Comparison of ENCODE assay signal across 8 cellular contexts in genomic region chr21:43718872-43719747, GRCh38. TPM values are rescaled to one million over a fixed set of nuclear protein-coding genes. Genes with fewer than 3 reads are reported as not detected.
DNase-seq lines count a peak whose midpoint lies in the region; ATAC-seq and TF ChIP-seq lines count a peak whose summit lies in the region.

TSS of gene PDXK (plus strand) at chr21:43719129. CDS start at chr21:43719295, 166 bp downstream.

- peak within 1 kb of the TSS; percentile 71 for H3K4me3 Mint-ChIP-seq in WTC11

- peak; percentile 78 for DNase-seq in NK-92 treated with Interleukin-12 subunit alpha and Interleukin-12 subunit beta, amount 100 ng/mL, for 24 hours (lab: John Stamatoyannopoulos, UW)
- no peak for DNase-seq in NK-92 (lab: John Stamatoyannopoulos, UW; ENCODE audit: unreplicated experiment)
- DNase-seq in NCI-H2171 (lab: John Stamatoyannopoulos, UW): peak; percentile 64
- peak; percentile 82 for DNase-seq in WTC11 (ENCODE audit: low spot score)
- peak in 58 of 61 donors; percentile 19 to 89 (median 76) for DNase-seq in caudate nucleus (lab: John Stamatoyannopoulos, UW)
- peak; percentile 94 for DNase-seq in islet precursor cell
- peak; percentile 75 for DNase-seq in stimulated activated CD4-positive, alpha-beta T cell treated with anti-CD3 and anti-CD28 coated beads, Interleukin-12 subunit alpha, Interleukin-12 subunit beta, amount 100 ng/mL, for 4 hours

- no peak for TF ChIP-seq CTCF in WTC11 (IDR thresholded peaks at IDR 0.05)

- peaks cover 9% of the 10 kb centered on the region for H3K27me3 Mint-ChIP-seq in WTC11 (ENCODE audit: low read depth)

- peak within 1 kb of the TSS; percentile 54; the same call in 1 of the 2 replicates for H3K27ac Mint-ChIP-seq in WTC11

- H3K4me1 Mint-ChIP-seq in WTC11: peaks cover 14% of the 10 kb centered on the region

- peak; percentile 53 for ATAC-seq in HG02943 (IDR thresholded peaks at IDR 0.05; ENCODE audit: low read depth, unreplicated experiment)
- ATAC-seq in WTC11: peak; percentile 83

- H3K36me3 Mint-ChIP-seq in WTC11: peaks cover 5% of the 10 kb centered on the region

- POLR2A ChIA-PET in WTC11 (lab: Charles Lee): interaction anchor here (1.1 to 2.1 kb wide), 2 partner anchors 10 to 62 kb away, joined by 3 to 9 read pairs; no protein-coding TSS in a partner anchor

- CTCF ChIA-PET in WTC11 (lab: Charles Lee): interaction anchor here (3.6 kb wide), 1 partner anchor 9 kb away, joined by 45 read pairs; no protein-coding TSS in a partner anchor

- H3K27ac ChIP-seq in caudate nucleus (ENCODE audit: low read depth, low read length): peak within 1 kb of the TSS; percentile 88

- no peaks in the 10 kb centered on the region for H3K9me3 Mint-ChIP-seq in WTC11

TF ChIP-seq in WTC11, 78 proteins besides CTCF, POLR2A, EP300 and RAD21 (continues in another document):
- 0 out of 2 replicates have a peak, but pooled peaks have one; percentile 42 for TF ChIP-seq CBFB (CRISPR knock-in tag; IDR thresholded peaks at IDR 0.05; ENCODE audit: low read depth)
- no peak for TF ChIP-seq ZNF425 (CRISPR knock-in tag; conservative IDR thresholded peaks at IDR 0.05)
- TF ChIP-seq NR1H2 (CRISPR knock-in tag; IDR thresholded peaks at IDR 0.05): 0 out of 2 replicates have a peak, but pooled peaks have one; percentile 39
- TF ChIP-seq ZNF671 (CRISPR knock-in tag; IDR thresholded peaks at IDR 0.05): no peak
- TF ChIP-seq ZNF317 (CRISPR knock-in tag; IDR thresholded peaks at IDR 0.05; ENCODE audit: borderline replicate concordance, low read depth): no peak
- no peak for TF ChIP-seq ELF4 (CRISPR knock-in tag; IDR thresholded peaks at IDR 0.05; ENCODE audit: low read depth)
- no peak for TF ChIP-seq EMX1 (CRISPR knock-in tag; IDR thresholded peaks at IDR 0.05)
- peak; percentile 49 for TF ChIP-seq GABPB1 (CRISPR knock-in tag; IDR thresholded peaks at IDR 0.05)
- TF ChIP-seq, protein P1, sequence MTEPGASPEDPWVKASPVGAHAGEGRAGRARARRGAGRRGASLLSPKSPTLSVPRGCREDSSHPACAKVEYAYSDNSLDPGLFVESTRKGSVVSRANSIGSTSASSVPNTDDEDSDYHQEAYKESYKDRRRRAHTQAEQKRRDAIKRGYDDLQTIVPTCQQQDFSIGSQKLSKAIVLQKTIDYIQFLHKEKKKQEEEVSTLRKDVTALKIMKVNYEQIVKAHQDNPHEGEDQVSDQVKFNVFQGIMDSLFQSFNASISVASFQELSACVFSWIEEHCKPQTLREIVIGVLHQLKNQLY (CRISPR knock-in tag; IDR thresholded peaks at IDR 0.05): no peak
- no peak for TF ChIP-seq ETV6 (CRISPR knock-in tag; IDR thresholded peaks at IDR 0.05)
- no peak for TF ChIP-seq ZMAT4 (CRISPR knock-in tag; IDR thresholded peaks at IDR 0.05)
- no peak for TF ChIP-seq NFATC4 (CRISPR knock-in tag; IDR thresholded peaks at IDR 0.05)
- TF ChIP-seq SMAD4 (CRISPR knock-in tag; IDR thresholded peaks at IDR 0.05): no peak
- peak; percentile 69; the same call in 1 of the 2 replicates for TF ChIP-seq CREM (CRISPR knock-in tag; IDR thresholded peaks at IDR 0.05)
- TF ChIP-seq ZBTB43 (CRISPR knock-in tag; IDR thresholded peaks at IDR 0.05): 0 out of 2 replicates have a peak, but pooled peaks have one; percentile 40
- no peak for TF ChIP-seq ZNF396 (CRISPR knock-in tag; IDR thresholded peaks at IDR 0.05; ENCODE audit: borderline replicate concordance)
- TF ChIP-seq, protein P2, sequence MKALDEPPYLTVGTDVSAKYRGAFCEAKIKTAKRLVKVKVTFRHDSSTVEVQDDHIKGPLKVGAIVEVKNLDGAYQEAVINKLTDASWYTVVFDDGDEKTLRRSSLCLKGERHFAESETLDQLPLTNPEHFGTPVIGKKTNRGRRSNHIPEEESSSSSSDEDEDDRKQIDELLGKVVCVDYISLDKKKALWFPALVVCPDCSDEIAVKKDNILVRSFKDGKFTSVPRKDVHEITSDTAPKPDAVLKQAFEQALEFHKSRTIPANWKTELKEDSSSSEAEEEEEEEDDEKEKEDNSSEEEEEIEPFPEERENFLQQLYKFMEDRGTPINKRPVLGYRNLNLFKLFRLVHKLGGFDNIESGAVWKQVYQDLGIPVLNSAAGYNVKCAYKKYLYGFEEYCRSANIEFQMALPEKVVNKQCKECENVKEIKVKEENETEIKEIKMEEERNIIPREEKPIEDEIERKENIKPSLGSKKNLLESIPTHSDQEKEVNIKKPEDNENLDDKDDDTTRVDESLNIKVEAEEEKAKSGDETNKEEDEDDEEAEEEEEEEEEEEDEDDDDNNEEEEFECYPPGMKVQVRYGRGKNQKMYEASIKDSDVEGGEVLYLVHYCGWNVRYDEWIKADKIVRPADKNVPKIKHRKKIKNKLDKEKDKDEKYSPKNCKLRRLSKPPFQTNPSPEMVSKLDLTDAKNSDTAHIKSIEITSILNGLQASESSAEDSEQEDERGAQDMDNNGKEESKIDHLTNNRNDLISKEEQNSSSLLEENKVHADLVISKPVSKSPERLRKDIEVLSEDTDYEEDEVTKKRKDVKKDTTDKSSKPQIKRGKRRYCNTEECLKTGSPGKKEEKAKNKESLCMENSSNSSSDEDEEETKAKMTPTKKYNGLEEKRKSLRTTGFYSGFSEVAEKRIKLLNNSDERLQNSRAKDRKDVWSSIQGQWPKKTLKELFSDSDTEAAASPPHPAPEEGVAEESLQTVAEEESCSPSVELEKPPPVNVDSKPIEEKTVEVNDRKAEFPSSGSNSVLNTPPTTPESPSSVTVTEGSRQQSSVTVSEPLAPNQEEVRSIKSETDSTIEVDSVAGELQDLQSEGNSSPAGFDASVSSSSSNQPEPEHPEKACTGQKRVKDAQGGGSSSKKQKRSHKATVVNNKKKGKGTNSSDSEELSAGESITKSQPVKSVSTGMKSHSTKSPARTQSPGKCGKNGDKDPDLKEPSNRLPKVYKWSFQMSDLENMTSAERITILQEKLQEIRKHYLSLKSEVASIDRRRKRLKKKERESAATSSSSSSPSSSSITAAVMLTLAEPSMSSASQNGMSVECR (CRISPR knock-in tag; IDR thresholded peaks at IDR 0.05; ENCODE audit: borderline replicate concordance): 0 out of 2 replicates have a peak, but pooled peaks have one; percentile 39
- TF ChIP-seq, protein P3, sequence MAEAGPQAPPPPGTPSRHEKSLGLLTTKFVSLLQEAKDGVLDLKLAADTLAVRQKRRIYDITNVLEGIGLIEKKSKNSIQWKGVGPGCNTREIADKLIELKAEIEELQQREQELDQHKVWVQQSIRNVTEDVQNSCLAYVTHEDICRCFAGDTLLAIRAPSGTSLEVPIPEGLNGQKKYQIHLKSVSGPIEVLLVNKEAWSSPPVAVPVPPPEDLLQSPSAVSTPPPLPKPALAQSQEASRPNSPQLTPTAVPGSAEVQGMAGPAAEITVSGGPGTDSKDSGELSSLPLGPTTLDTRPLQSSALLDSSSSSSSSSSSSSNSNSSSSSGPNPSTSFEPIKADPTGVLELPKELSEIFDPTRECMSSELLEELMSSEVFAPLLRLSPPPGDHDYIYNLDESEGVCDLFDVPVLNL (CRISPR knock-in tag; IDR thresholded peaks at IDR 0.05; ENCODE audit: borderline replicate concordance, low read depth): no peak
- TF ChIP-seq SP1 (CRISPR knock-in tag; conservative IDR thresholded peaks at IDR 0.05): peak; percentile 57; the same call in 1 of the 2 replicates
- no peak for TF ChIP-seq IRF2 (CRISPR knock-in tag; IDR thresholded peaks at IDR 0.05; ENCODE audit: borderline replicate concordance, low read depth)
- no peak for TF ChIP-seq MYBL2 (CRISPR knock-in tag; IDR thresholded peaks at IDR 0.05)
- TF ChIP-seq NR3C1 (CRISPR knock-in tag; conservative IDR thresholded peaks at IDR 0.05; ENCODE audit: low read depth): 0 out of 2 replicates have a peak, but pooled peaks have one; percentile 56
- peak; percentile 17; the same call in 1 of the 2 replicates for TF ChIP-seq TEAD4 (CRISPR knock-in tag; IDR thresholded peaks at IDR 0.05)
- no peak; the same call in 1 of the 2 replicates for TF ChIP-seq FOXP1 (CRISPR knock-in tag; IDR thresholded peaks at IDR 0.05; ENCODE audit: borderline replicate concordance)
- no peak for TF ChIP-seq ZNF416 (CRISPR knock-in tag; IDR thresholded peaks at IDR 0.05)

RNA-seq across cellular contexts. Expression of gene PDXK, which starts in this region (rescaled TPM):
- total RNA-seq in WTC11 (2021): 116 to 123 TPM (median 120 TPM) in 3 replicates
